In the genomic region with DNA sequence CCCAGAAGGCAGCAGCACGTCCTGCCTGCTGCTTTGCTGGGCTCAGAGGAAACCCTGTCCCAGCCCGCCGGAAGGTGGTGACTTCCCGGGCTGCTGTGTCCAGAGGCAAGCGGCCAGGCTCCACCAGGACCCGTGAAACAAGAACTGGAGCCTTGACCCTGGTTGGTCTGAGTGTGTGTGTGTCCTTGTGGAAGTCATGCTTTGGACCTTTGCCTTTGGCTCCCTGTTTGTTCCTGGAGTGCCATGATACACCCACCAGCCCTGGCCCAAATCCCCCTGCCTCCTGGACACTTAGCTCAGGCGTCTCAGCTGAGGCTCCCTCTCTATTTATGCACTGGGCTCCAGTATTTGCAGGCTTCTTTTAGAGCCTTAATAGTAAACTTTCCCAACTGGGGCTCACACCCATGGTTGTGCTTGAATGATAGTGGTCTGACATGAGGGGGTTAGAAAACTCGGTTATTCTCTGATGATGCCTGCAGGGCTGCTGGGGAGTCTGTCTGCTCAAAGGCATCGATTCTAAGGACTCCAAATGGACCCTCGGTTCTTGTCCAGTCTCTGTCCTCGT, we compare ENCODE assay signal across 12 cellular contexts.
DNase-seq lines count a peak whose midpoint lies in the region; ATAC-seq and TF ChIP-seq lines count a peak whose summit lies in the region.
"Had no signal": no experiment of that assay in that cellular context is flagged by ENCODE, and none has a peak within 500 bp of the region (broad histone marks: within the 10 kb centered on the region; RNA-seq: fewer than 3 reads in every experiment).

No MANE protein-coding gene starts in this region.

- H3K79me2 ChIP-seq in neural progenitor cell (ENCODE audit: low read depth), result no peaks in the 10 kb centered on the region

- H3K9ac ChIP-seq in adipocyte (ENCODE audit: low read length), result peak overlapping the region; percentile 36
- no peak overlapping the region for H3K9ac ChIP-seq in neural progenitor cell

- no peaks in the 10 kb centered on the region for H3K9me3 ChIP-seq in adipocyte (ENCODE audit: control insufficient read depth, low read length)
- H3K9me3 ChIP-seq in heart right ventricle, result no peaks in the 10 kb centered on the region
- H3K9me3 ChIP-seq in neural progenitor cell (ENCODE audit: low read depth), result no peaks in the 10 kb centered on the region
- no peaks in the 10 kb centered on the region for H3K9me3 ChIP-seq in tibial artery

- peak overlapping the region; percentile 88 for H3K27ac Mint-ChIP-seq in neural progenitor cell
- H3K27ac Mint-ChIP-seq: activated T-cell treated with anti-CD3 and anti-CD28 coated beads, Interleukin-2, amount 50 U/mL, for 72 hours; B cell had no signal

- no peak overlapping the region for H2AFZ ChIP-seq in neural progenitor cell (replicated peaks)

- H3K27me3 Mint-ChIP-seq in neural progenitor cell (ENCODE audit: insufficient read depth, low read depth), result peaks cover 14% of the 10 kb centered on the region

- H3K27ac ChIP-seq in heart right ventricle (peak overlapping the region in 9 of 10 donors; percentile 68 to 91 (median 83)), neural progenitor cell (no peak overlapping the region), tibial artery (peak overlapping the region; percentile 91 to 95)

- peaks cover 42% of the 10 kb centered on the region for H3K4me1 Mint-ChIP-seq in neural progenitor cell

- intact Hi-C loops in heart right ventricle (cut with DNase I), result loop anchor here in 4 of 10 donors (5.0 kb wide), 3 partner anchors 41 to 51 kb away; no protein-coding TSS in a partner anchor
- intact Hi-C loops in tibial artery (cut with DNase I; ENCODE audit: low total_unique reads), result loop anchor here (5.0 kb wide), 1 partner anchor 41 kb away; no protein-coding TSS in a partner anchor

- no peak overlapping the region for H3K4me2 ChIP-seq in neural progenitor cell

- H3K4me1 ChIP-seq in adipocyte (ENCODE audit: control insufficient read depth, insufficient read depth, low read length) (peaks cover 24% of the 10 kb centered on the region), heart right ventricle (peaks cover 16 to 32% (median 27%) of the 10 kb centered on the region in 9 donors), neural progenitor cell (peaks cover 10% of the 10 kb centered on the region), tibial artery (peaks cover 0 to 33% (median 27%) of the 10 kb centered on the region in 4 donors)

- peaks cover 33% of the 10 kb centered on the region for H3F3A ChIP-seq in neural progenitor cell (ENCODE audit: low read depth)

- H3K27me3 ChIP-seq in adipocyte (replicated peaks; ENCODE audit: control insufficient read depth, insufficient read depth, low read length), result no peaks in the 10 kb centered on the region
- peaks cover 0 to 22% (median 0%) of the 10 kb centered on the region in 7 donors for H3K27me3 ChIP-seq in heart right ventricle
- peaks cover 7% of the 10 kb centered on the region for H3K27me3 ChIP-seq in neural progenitor cell
- H3K27me3 ChIP-seq in tibial artery, result no peaks in the 10 kb centered on the region

- H3K36me3 Mint-ChIP-seq in neural progenitor cell, result no peaks in the 10 kb centered on the region

- no peak for DNase-seq in adipocyte (ENCODE audit: low read depth)
- peak; percentile 48 to 65 for DNase-seq in heart right ventricle
- DNase-seq in neural progenitor cell (ENCODE audit: low spot score), result no peak
- DNase-seq in tibial artery, result peak; percentile 60 to 90
- no peak for DNase-seq in effector CD8-positive, alpha-beta T cell (lab: John Stamatoyannopoulos, UW)
- no peak for DNase-seq in Kasumi-1 (lab: John Stamatoyannopoulos, UW)
- no peak for DNase-seq in activated T-cell treated with anti-CD3 and anti-CD28 coated beads, Interleukin-2, amount 50 U/mL, for 48 hours
- DNase-seq: activated T-cell treated with anti-CD3 and anti-CD28 coated beads, Interleukin-2, amount 50 U/mL, for 72 hours; DMS79 treated with DMSO at 0.1 percent for 48 hours; NCI-H1092 had no signal

- ATAC-seq in heart right ventricle, result peak; percentile 21 to 77 (median 56)
- no peak for ATAC-seq in GM21515 (IDR thresholded peaks at IDR 0.05; ENCODE audit: unreplicated experiment)
- ATAC-seq: activated T-cell treated with anti-CD3 and anti-CD28 coated beads, Interleukin-2, amount 50 U/mL, for 72 hours had no signal

- no peaks in the 10 kb centered on the region for H4K20me1 ChIP-seq in neural progenitor cell (ENCODE audit: low read depth)

- H3K4me3 ChIP-seq in adipocyte (ENCODE audit: low read length) (no peak overlapping the region), heart right ventricle (no peak overlapping the region), neural progenitor cell (no peak overlapping the region), tibial artery (no peak overlapping the region)

- 40 to 60% methylated on average over 11 of the region's 11 CpGs for WGBS in heart right ventricle, 2 donors

- peaks cover 2% of the 10 kb centered on the region for H3K9me3 Mint-ChIP-seq in neural progenitor cell
- H3K9me3 Mint-ChIP-seq: activated T-cell treated with anti-CD3 and anti-CD28 coated beads, Interleukin-2, amount 50 U/mL, for 72 hours had no signal

- no peaks in the 10 kb centered on the region for H3K36me3 ChIP-seq in adipocyte (ENCODE audit: control insufficient read depth, insufficient read depth, low read length, severe bottlenecking)
- no peaks in the 10 kb centered on the region for H3K36me3 ChIP-seq in heart right ventricle
- no peaks in the 10 kb centered on the region for H3K36me3 ChIP-seq in neural progenitor cell
- H3K36me3 ChIP-seq in tibial artery, result no peaks in the 10 kb centered on the region

- TF ChIP-seq CTCF in heart right ventricle (IDR thresholded peaks at IDR 0.05) (peak in 2 of 9 donors; percentile 13 to 24), neural progenitor cell (IDR thresholded peaks at IDR 0.05) (no peak), tibial artery (IDR thresholded peaks at IDR 0.05) (peak in 1 of 2 experiments; percentile 13)

- peak overlapping the region; percentile 85 for H3K4me3 Mint-ChIP-seq in neural progenitor cell

Comparison
In these comparisons a context has a peak if more than half of its experiments do, and no peak if none do; other contexts are left out.
1. DNase-seq: peak in heart right ventricle (2 of 2) and tibial artery (2 of 2); none in adipocyte (single experiment), neural progenitor cell (single experiment), effector CD8-positive, alpha-beta T cell (single experiment), Kasumi-1 (0 of 2) and activated T-cell treated with anti-CD3 and anti-CD28 coated beads, Interleukin-2, amount 50 U/mL, for 48 hours (0 of 2).